In the genomic region with DNA sequence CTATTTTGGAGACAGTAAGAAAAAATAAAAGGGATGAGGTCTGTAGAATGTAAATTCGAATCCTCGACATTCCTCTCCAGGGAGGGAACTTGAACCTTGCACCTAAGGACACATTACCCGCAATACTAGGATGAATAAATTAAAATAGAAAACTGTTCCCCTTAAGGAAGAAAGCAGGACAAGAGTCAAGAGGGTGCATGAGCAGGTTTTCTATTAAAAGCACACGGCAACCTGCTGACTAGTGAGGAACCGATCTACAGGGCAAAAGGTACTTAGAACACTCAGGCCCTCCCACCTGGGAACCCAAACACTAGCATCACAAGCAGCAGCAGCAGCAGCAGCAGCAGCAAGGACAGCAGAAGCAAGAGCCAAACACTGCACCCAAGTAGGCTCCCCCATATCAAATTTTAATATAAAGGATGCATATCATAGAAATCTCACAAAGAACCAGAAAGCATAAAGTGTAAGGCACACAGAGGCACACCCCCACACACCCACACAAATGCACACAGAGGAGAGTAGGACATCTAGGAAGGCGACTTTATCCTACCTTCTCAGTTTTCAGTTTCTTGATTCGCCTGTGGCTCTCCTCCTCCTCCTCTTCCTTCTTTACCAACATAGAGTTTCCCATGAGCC, we compare ENCODE assay signal across 9 cellular contexts. TPM values are rescaled to one million over a fixed set of nuclear protein-coding genes. Genes with fewer than 3 reads are reported as not detected.
DNase-seq lines count a peak whose midpoint lies in the region; ATAC-seq and TF ChIP-seq lines count a peak whose summit lies in the region.
"Had no signal": no experiment of that assay in that cellular context is flagged by ENCODE, and none has a peak within 500 bp of the region (broad histone marks: within the 10 kb centered on the region; RNA-seq: fewer than 3 reads in every experiment).

No MANE protein-coding gene starts in this region.

- TF ChIP-seq CTCF in astrocyte of the cerebellum (IDR thresholded peaks at IDR 0.05; ENCODE audit: low read depth, low read length, missing control alignments) = no peak
- no peak for TF ChIP-seq CTCF in left lung (IDR thresholded peaks at IDR 0.05)
- no peak for TF ChIP-seq CTCF in upper lobe of right lung (IDR thresholded peaks at IDR 0.05)

- peaks cover 14% of the 10 kb centered on the region for H3K4me1 Mint-ChIP-seq in activated CD8-positive, alpha-beta T cell treated with anti-CD3 and anti-CD28 coated beads, Interleukin-2, amount 10 ng/mL, durations not matched to agents 7 days and 5 days (ENCODE audit: low read depth)

- DNase-seq in NCI-H345 (lab: John Stamatoyannopoulos, UW) (peak; percentile 27), NCI-H345 treated with DMSO at 0.1 percent for 48 hours (lab: John Stamatoyannopoulos, UW; ENCODE audit: unreplicated experiment) (no peak), astrocyte of the cerebellum (ENCODE audit: low read depth) (no peak), left lung (peak in 1 of 2 donors; percentile 50), upper lobe of right lung (no peak), NCI-H2171 treated with DMSO at 0.1 percent for 48 hours (lab: John Stamatoyannopoulos, UW) (no peak)
- no peak for DNase-seq in activated CD8-positive, alpha-beta T cell treated with anti-CD3 and anti-CD28 coated beads, Interleukin-2, amount 10 ng/mL, durations not matched to agents 7 days and 5 days

- no peak overlapping the region for H3K27ac Mint-ChIP-seq in activated CD8-positive, alpha-beta T cell treated with anti-CD3 and anti-CD28 coated beads, Interleukin-2, amount 10 ng/mL, durations not matched to agents 7 days and 5 days

- POLR2A ChIA-PET in activated CD8-positive, alpha-beta T cell treated with anti-CD3 and anti-CD28 coated beads, Interleukin-2, amount 10 ng/mL, durations not matched to agents 7 days and 5 days (lab: Charles Lee) = no interaction called here

- H3K4me3 Mint-ChIP-seq in activated CD8-positive, alpha-beta T cell treated with anti-CD3 and anti-CD28 coated beads, Interleukin-2, amount 10 ng/mL, durations not matched to agents 7 days and 5 days = no peak overlapping the region

- no peaks in the 10 kb centered on the region for H3K9me3 ChIP-seq in left lung
- H3K9me3 ChIP-seq in upper lobe of right lung = no peaks in the 10 kb centered on the region

- in situ Hi-C loops in astrocyte of the cerebellum (cut with HindIII; ENCODE audit: low sequenced_read_pairs) = loop anchor here (5.0 kb wide), 1 partner anchor 86 kb away; no protein-coding TSS in a partner anchor

- CTCF ChIA-PET in activated CD8-positive, alpha-beta T cell treated with anti-CD3 and anti-CD28 coated beads, Interleukin-2, amount 10 ng/mL, durations not matched to agents 7 days and 5 days (lab: Charles Lee) = no interaction called here

- H3K27ac ChIP-seq in left lung (peak overlapping the region; percentile 89 to 94), upper lobe of right lung (peak overlapping the region; percentile 91)
- H3K27ac ChIP-seq: C4-2B had no signal

- H3K36me3 ChIP-seq in left lung (no peaks in the 10 kb centered on the region), upper lobe of right lung (no peaks in the 10 kb centered on the region)

- no peaks in the 10 kb centered on the region for H3K9me3 Mint-ChIP-seq in activated CD8-positive, alpha-beta T cell treated with anti-CD3 and anti-CD28 coated beads, Interleukin-2, amount 10 ng/mL, durations not matched to agents 7 days and 5 days (ENCODE audit: insufficient read depth)

- H3K27me3 ChIP-seq in left lung = peaks cover 0 to 28% of the 10 kb centered on the region in 2 donors
- no peaks in the 10 kb centered on the region for H3K27me3 ChIP-seq in upper lobe of right lung

- ATAC-seq in left lung = peak; percentile 39
- ATAC-seq in upper lobe of right lung = peak; percentile 55
- no peak for ATAC-seq in GM21737 (IDR thresholded peaks at IDR 0.05; ENCODE audit: unreplicated experiment)
- no peak for ATAC-seq in activated CD8-positive, alpha-beta T cell treated with anti-CD3 and anti-CD28 coated beads, Interleukin-2, amount 10 ng/mL, durations not matched to agents 7 days and 5 days

- H3K27me3 Mint-ChIP-seq in activated CD8-positive, alpha-beta T cell treated with anti-CD3 and anti-CD28 coated beads, Interleukin-2, amount 10 ng/mL, durations not matched to agents 7 days and 5 days (ENCODE audit: low read depth) = peaks cover 42% of the 10 kb centered on the region

- peaks cover 8 to 49% of the 10 kb centered on the region in 2 donors for H3K4me1 ChIP-seq in left lung
- peaks cover 15% of the 10 kb centered on the region for H3K4me1 ChIP-seq in upper lobe of right lung

- no peaks in the 10 kb centered on the region for H3K36me3 Mint-ChIP-seq in activated CD8-positive, alpha-beta T cell treated with anti-CD3 and anti-CD28 coated beads, Interleukin-2, amount 10 ng/mL, durations not matched to agents 7 days and 5 days (ENCODE audit: low read depth)

- intact Hi-C loops in left lung (cut with DNase I) = loop anchor here in 1 of 2 donors (5.0 kb wide), 1 partner anchor 91 kb away; no protein-coding TSS in a partner anchor
- intact Hi-C loops in upper lobe of right lung (cut with DNase I) = no loop called here

- H3K4me3 ChIP-seq in astrocyte of the cerebellum (ENCODE audit: low read depth, low read length) (peak overlapping the region; percentile 71), left lung (peak overlapping the region; percentile 46 to 61), upper lobe of right lung (peak overlapping the region; percentile 70)

RNA-seq across cellular contexts. Expression of a gene that starts 2.8 kb away (rescaled TPM):
- total RNA-seq in left lung = 10 to 100 TPM; 21.9 to 24.0 TPM
- 32.1 TPM for total RNA-seq in upper lobe of right lung
- total RNA-seq in activated CD8-positive, alpha-beta T cell treated with anti-CD3 and anti-CD28 coated beads, Interleukin-2, amount 10 ng/mL, durations not matched to agents 7 days and 5 days = not detected

Comparison
In these comparisons a context has a peak if more than half of its experiments do, and no peak if none do; other contexts are left out.
1. ATAC-seq: peak in left lung (single experiment) and upper lobe of right lung (single experiment); none in GM21737 (single experiment) and activated CD8-positive, alpha-beta T cell treated with anti-CD3 and anti-CD28 coated beads, Interleukin-2, amount 10 ng/mL, durations not matched to agents 7 days and 5 days (single experiment).
2. RNA of a gene that starts 2.8 kb away (total RNA-seq): 32.1 TPM in upper lobe of right lung (single experiment) and 21.9 to 24.0 TPM in left lung; not detected in activated CD8-positive, alpha-beta T cell treated with anti-CD3 and anti-CD28 coated beads, Interleukin-2, amount 10 ng/mL, durations not matched to agents 7 days and 5 days; every median in the first group is over 10 times any median in the second.
3. Peak in every context shown above with its lines, with median percentiles within 50 percentile points of each other: H3K4me3 ChIP-seq.